Comparison of ENCODE assay signal across 8 cellular contexts in the genomic region with DNA sequence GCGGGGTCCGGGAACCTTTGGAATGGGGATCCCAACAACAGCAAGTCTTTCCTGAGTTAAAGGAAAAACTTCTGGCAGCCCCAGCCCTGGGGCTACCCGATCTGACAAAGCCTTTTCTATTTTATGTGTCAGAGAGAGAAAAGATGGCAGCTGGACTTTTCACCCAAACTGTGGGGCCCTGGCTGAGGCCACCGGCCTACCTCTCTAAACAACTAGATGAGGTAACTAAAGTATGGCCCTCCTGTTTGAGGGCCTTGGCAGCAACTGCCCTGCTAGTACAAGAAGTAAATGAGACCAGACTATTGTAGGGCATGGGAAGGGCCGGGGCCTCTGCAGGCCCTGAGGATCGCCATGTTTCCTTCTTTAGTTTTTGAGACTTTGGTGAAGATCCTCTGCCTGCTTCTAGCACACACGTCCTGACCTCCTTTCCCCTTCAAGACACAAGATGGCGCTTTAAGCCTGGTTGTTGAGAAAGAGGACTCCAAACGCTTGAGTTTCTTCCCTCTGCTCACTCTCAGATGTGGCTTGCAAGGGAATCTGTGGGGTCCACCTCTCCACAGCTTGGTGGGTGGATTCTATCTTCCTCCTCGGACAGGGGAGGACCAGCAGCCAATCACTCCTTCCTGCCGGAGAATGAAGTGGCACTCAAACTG. TPM values are rescaled to one million over a fixed set of nuclear protein-coding genes. Genes with fewer than 3 reads are reported as not detected.
DNase-seq lines count a peak whose midpoint lies in the region; ATAC-seq, FAIRE-seq and TF ChIP-seq lines count a peak whose summit lies in the region.

No MANE protein-coding gene starts in this region.

- H3K27ac Mint-ChIP-seq in natural killer cell (no peak overlapping the region), endodermal cell (no peak overlapping the region)
- no peak overlapping the region for H3K27ac Mint-ChIP-seq in natural killer cell treated with Interleukin-12 subunit alpha and Interleukin-12 subunit beta and Interleukin-15 and Interleukin-18, amount 100 ng/mL, for 72 hours

- no peak overlapping the region for H3K27ac ChIP-seq in endodermal cell (ENCODE audit: low read depth, low read length)

- H3K36me3 ChIP-seq in endodermal cell (ENCODE audit: control insufficient read depth, insufficient read depth, low read length) = no peaks in the 10 kb centered on the region
- H3K36me3 ChIP-seq in mucosa of descending colon (ENCODE audit: low read depth) = no peaks in the 10 kb centered on the region

- H3K4me1 ChIP-seq in endodermal cell (ENCODE audit: control insufficient read depth, insufficient read depth, low read length) (no peaks in the 10 kb centered on the region), mucosa of descending colon (ENCODE audit: low read depth) (no peaks in the 10 kb centered on the region)

- no peaks in the 10 kb centered on the region for H3K9me3 ChIP-seq in endodermal cell (ENCODE audit: control insufficient read depth, low read length)
- no peaks in the 10 kb centered on the region for H3K9me3 ChIP-seq in mucosa of descending colon

- intact Hi-C loops in natural killer cell (cut with micrococcal nuclease) = loop anchor here (1.0 kb wide), 2 partner anchors 252 to 256 kb away; no protein-coding TSS in a partner anchor
- intact Hi-C loops in mucosa of descending colon (cut with DNase I, micrococcal nuclease) = loop anchor here (5.0 to 10.0 kb wide), 2 partner anchors 249 to 252 kb away; no protein-coding TSS in a partner anchor

- DNase-seq in natural killer cell = peak; percentile 21
- no peak for DNase-seq in natural killer cell treated with Interleukin-12 subunit alpha and Interleukin-12 subunit beta and Interleukin-15 and Interleukin-18, amount 100 ng/mL, for 72 hours (ENCODE audit: low spot score)
- DNase-seq in MV-4-11 (lab: John Stamatoyannopoulos, UW) = peak; percentile 76
- peak; percentile 21 for DNase-seq in SHP77 treated with DMSO at 0.1 percent for 48 hours (lab: John Stamatoyannopoulos, UW)
- DNase-seq in endodermal cell = peak; percentile 87
- peak in 2 of 3 donors; percentile 24 to 84 for DNase-seq in mucosa of descending colon
- DNase-seq in urothelium cell line (ENCODE audit: low spot score) = peak; percentile 47
- no peak for DNase-seq in T1000 (lab: John Stamatoyannopoulos, UW)

- H3K4me1 Mint-ChIP-seq in natural killer cell (no peaks in the 10 kb centered on the region), endodermal cell (no peaks in the 10 kb centered on the region)
- no peaks in the 10 kb centered on the region for H3K4me1 Mint-ChIP-seq in natural killer cell treated with Interleukin-12 subunit alpha and Interleukin-12 subunit beta and Interleukin-15 and Interleukin-18, amount 100 ng/mL, for 72 hours (ENCODE audit: low read depth in 2 of 2)

- peaks cover 16% of the 10 kb centered on the region for H3K27me3 ChIP-seq in endodermal cell (ENCODE audit: control insufficient read depth, insufficient read depth, low read length, poor library complexity, severe bottlenecking)

- TF ChIP-seq CTCF in natural killer cell (IDR thresholded peaks at IDR 0.05) = peak; percentile 51
- TF ChIP-seq CTCF in endodermal cell (conservative IDR thresholded peaks at IDR 0.05) = peak; percentile 82
- TF ChIP-seq CTCF in mucosa of descending colon (IDR thresholded peaks at IDR 0.05) = no peak

- no peaks in the 10 kb centered on the region for H3K9me3 Mint-ChIP-seq in natural killer cell
- no peaks in the 10 kb centered on the region for H3K9me3 Mint-ChIP-seq in natural killer cell treated with Interleukin-12 subunit alpha and Interleukin-12 subunit beta and Interleukin-15 and Interleukin-18, amount 100 ng/mL, for 72 hours
- H3K9me3 Mint-ChIP-seq in endodermal cell = no peaks in the 10 kb centered on the region

- ATAC-seq in natural killer cell = no peak
- no peak for ATAC-seq in natural killer cell treated with Interleukin-12 subunit alpha and Interleukin-12 subunit beta and Interleukin-15 and Interleukin-18, amount 100 ng/mL, for 72 hours
- ATAC-seq in mucosa of descending colon = peak; percentile 31

- H3K9ac ChIP-seq in endodermal cell (ENCODE audit: extremely low read depth, low read length, poor library complexity, severe bottlenecking) = no peak overlapping the region

- no peaks in the 10 kb centered on the region for H3K36me3 Mint-ChIP-seq in natural killer cell
- H3K36me3 Mint-ChIP-seq in natural killer cell treated with Interleukin-12 subunit alpha and Interleukin-12 subunit beta and Interleukin-15 and Interleukin-18, amount 100 ng/mL, for 72 hours = no peaks in the 10 kb centered on the region
- no peaks in the 10 kb centered on the region for H3K36me3 Mint-ChIP-seq in endodermal cell (ENCODE audit: low read depth)

- FAIRE-seq in urothelium cell line (lab: Jason Lieb, UNC) = no peak

- H3K4me3 ChIP-seq in endodermal cell (ENCODE audit: low read length) (no peak overlapping the region), mucosa of descending colon (no peak overlapping the region)

- no peak overlapping the region for H3K4me3 Mint-ChIP-seq in natural killer cell
- no peak overlapping the region for H3K4me3 Mint-ChIP-seq in natural killer cell treated with Interleukin-12 subunit alpha and Interleukin-12 subunit beta and Interleukin-15 and Interleukin-18, amount 100 ng/mL, for 72 hours
- no peak overlapping the region for H3K4me3 Mint-ChIP-seq in endodermal cell

- 47 to 56% methylated on average over 10 to 11 of the region's 11 CpGs for WGBS in endodermal cell (ENCODE audit: insufficient coverage in 1 of 2, insufficient read length in 1 of 2), 2 experiments

- H3K27me3 Mint-ChIP-seq in natural killer cell (ENCODE audit: low read depth in 2 of 2) = peaks cover 12 to 13% of the 10 kb centered on the region in 2 donors
- H3K27me3 Mint-ChIP-seq in natural killer cell treated with Interleukin-12 subunit alpha and Interleukin-12 subunit beta and Interleukin-15 and Interleukin-18, amount 100 ng/mL, for 72 hours = peaks cover 9 to 25% of the 10 kb centered on the region in 2 donors
- H3K27me3 Mint-ChIP-seq in endodermal cell (ENCODE audit: insufficient read depth) = peaks cover 22% of the 10 kb centered on the region

RNA-seq across cellular contexts. Expression of a gene that starts 18.5 kb away (rescaled TPM):
- total RNA-seq in natural killer cell (not detected), endodermal cell (under 1 TPM in 1 of 2 donors, not detected in 1; 0.11 TPM), mucosa of descending colon (under 1 TPM in 1 of 3 donors, not detected in 2; 0.13 TPM)
- not detected for total RNA-seq in natural killer cell treated with Interleukin-12 subunit alpha and Interleukin-12 subunit beta and Interleukin-15 and Interleukin-18, amount 100 ng/mL, for 72 hours
- 0.36 TPM for polyA plus RNA-seq in endodermal cell (2013, experiment 1 of 2)
- 0.41 TPM for polyA plus RNA-seq in endodermal cell (2013, experiment 2 of 2)

Comparison
In these comparisons a context has a peak if more than half of its experiments do, and no peak if none do; other contexts are left out.
1. DNase-seq: peak in natural killer cell (single experiment), MV-4-11 (single experiment), SHP77 treated with DMSO at 0.1 percent for 48 hours (single experiment), endodermal cell (single experiment), mucosa of descending colon (2 of 3) and urothelium cell line (single experiment); none in natural killer cell treated with Interleukin-12 subunit alpha and Interleukin-12 subunit beta and Interleukin-15 and Interleukin-18, amount 100 ng/mL, for 72 hours (single experiment) and T1000 (single experiment).